In genomic region chr4:174592985-174593335, GRCh38 we compare ENCODE assay signal across 1 cellular context.
TF ChIP-seq lines count a peak whose summit lies in the region.

No MANE protein-coding gene starts in this region.

TF ChIP-seq in K562, 482 proteins besides CTCF, POLR2A, EP300 and RAD21 (continued from another document and continues in another):
- TF ChIP-seq ZBTB8A (IDR thresholded peaks at IDR 0.05; ENCODE audit: partially characterized antibody) (no peak), ILK (tag; IDR thresholded peaks at IDR 0.05; ENCODE audit: borderline replicate concordance, low read depth) (no peak), SMARCE1 (IDR thresholded peaks at IDR 0.05) (0 out of 2 replicates have a peak, but pooled peaks have one; percentile 28), POLR3G (IDR thresholded peaks at IDR 0.05; ENCODE audit: extremely low read depth, insufficient read length, insufficient replicate concordance) (no peak), MLLT1 (IDR thresholded peaks at IDR 0.05) (no peak), RBM17 (IDR thresholded peaks at IDR 0.05; ENCODE audit: borderline replicate concordance, low read depth, low read length) (no peak), IRF9 (tag; IDR thresholded peaks at IDR 0.05) (no peak), ZBTB2 (IDR thresholded peaks at IDR 0.05) (no peak), PBX2 (CRISPR knock-in tag; IDR thresholded peaks at IDR 0.05; ENCODE audit: low read depth) (no peak), PBX2 (tag; conservative IDR thresholded peaks at IDR 0.05; ENCODE audit: low read depth) (no peak), RBM22 (IDR thresholded peaks at IDR 0.05; ENCODE audit: low read depth, low read length, poor library complexity, severe bottlenecking) (no peak), BRD4 (IDR thresholded peaks at IDR 0.05) (no peak), GABPB2 (CRISPR knock-in tag; conservative IDR thresholded peaks at IDR 0.05) (no peak), PATZ1 (CRISPR knock-in tag; IDR thresholded peaks at IDR 0.05; ENCODE audit: borderline replicate concordance) (no peak), TEAD2 (tag; IDR thresholded peaks at IDR 0.05) (no peak), HMGN3 (IDR thresholded peaks at IDR 0.05; ENCODE audit: borderline replicate concordance, extremely low read depth, insufficient read length, low read depth, low read length) (no peak), ZNF780A (CRISPR knock-in tag; IDR thresholded peaks at IDR 0.05) (no peak), SMARCA4 (IDR thresholded peaks at IDR 0.05) (peak; percentile 31; the same call in 1 of the 2 replicates), ZBTB11 (CRISPR knock-in tag; IDR thresholded peaks at IDR 0.05) (no peak), ELF2 (CRISPR knock-in tag; IDR thresholded peaks at IDR 0.05) (no peak), FOSL1 (tag; conservative IDR thresholded peaks at IDR 0.05) (peak; percentile 74), ZNF639 (CRISPR knock-in tag; conservative IDR thresholded peaks at IDR 0.05 in 1 of 2, IDR thresholded peaks at IDR 0.05 in 1 of 2) (no peak), CBFB (CRISPR knock-in tag; IDR thresholded peaks at IDR 0.05) (no peak), SMAD3 (CRISPR knock-in tag; conservative IDR thresholded peaks at IDR 0.05) (no peak), E2F3 (CRISPR knock-in tag; IDR thresholded peaks at IDR 0.05) (no peak), PRPF4 (IDR thresholded peaks at IDR 0.05; ENCODE audit: insufficient read depth, low read depth, low read length, poor library complexity, severe bottlenecking) (no peak), ZNF407 (IDR thresholded peaks at IDR 0.05; ENCODE audit: low read depth) (no peak), TBP (optimal IDR thresholded peaks at IDR 0.05; ENCODE audit: low read depth, low read length) (no peak), HDAC8 (tag; IDR thresholded peaks at IDR 0.05) (no peak), HDAC6 (IDR thresholded peaks at IDR 0.05; ENCODE audit: low read depth, low read length) (no peak), ZNF282 (CRISPR knock-in tag; IDR thresholded peaks at IDR 0.05) (no peak), GTF2E2 (tag; IDR thresholded peaks at IDR 0.05) (no peak), PCBP1 (IDR thresholded peaks at IDR 0.05; ENCODE audit: low read depth, low read length, poor library complexity, severe bottlenecking) (no peak), ZNF431 (CRISPR knock-in tag; IDR thresholded peaks at IDR 0.05) (no peak), XRCC5 (IDR thresholded peaks at IDR 0.05; ENCODE audit: low read depth, low read length) (no peak), DPF2 (IDR thresholded peaks at IDR 0.05) (peak; percentile 22; the same call in 1 of the 2 replicates), NFE2 (IDR thresholded peaks at IDR 0.05; ENCODE audit: low read depth) (peak; percentile 87), CREB1 (IDR thresholded peaks at IDR 0.05) (no peak), CREB1 (CRISPR knock-in tag; IDR thresholded peaks at IDR 0.05) (no peak), TEAD4 (IDR thresholded peaks at IDR 0.05; ENCODE audit: low read length) (peak; percentile 31; the same call in 1 of the 2 replicates), TEAD4 (CRISPR knock-in tag; IDR thresholded peaks at IDR 0.05; ENCODE audit: borderline replicate concordance) (no peak), ZNF184 (CRISPR knock-in tag; IDR thresholded peaks at IDR 0.05) (no peak), HSF4 (CRISPR knock-in tag; IDR thresholded peaks at IDR 0.05; ENCODE audit: borderline replicate concordance) (no peak), NR2F6 (CRISPR knock-in tag; IDR thresholded peaks at IDR 0.05) (no peak)
